Comparison of ENCODE assay signal across 1 cellular context in the genomic region with DNA sequence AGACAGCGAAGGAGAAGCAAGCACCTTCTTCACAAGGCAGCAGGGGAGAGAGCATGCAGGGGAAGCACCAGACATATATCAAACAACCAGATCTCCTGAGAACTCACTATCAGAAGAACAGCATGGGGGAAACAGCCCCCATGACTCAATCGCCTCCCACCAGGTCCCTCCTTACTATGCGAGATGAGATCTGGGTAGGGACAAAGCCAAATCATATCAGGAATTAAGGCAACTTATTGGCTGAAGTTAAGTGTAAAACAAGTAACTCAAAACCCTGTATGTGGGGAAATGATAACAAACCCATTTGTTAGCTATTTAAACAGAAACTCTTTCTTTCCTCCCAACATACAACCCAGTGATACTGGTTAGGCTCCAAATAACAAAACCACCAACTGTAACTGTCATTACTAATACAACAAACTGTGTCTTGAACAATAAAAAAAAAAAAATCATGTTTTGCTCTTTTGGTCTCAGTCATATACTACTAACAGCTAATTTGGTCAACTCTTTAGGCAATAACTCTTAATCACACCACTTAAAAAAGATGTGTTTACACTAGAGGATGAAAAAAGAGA.
TF ChIP-seq lines count a peak whose summit lies in the region.

No MANE protein-coding gene starts in this region.

TF ChIP-seq in K562, 482 proteins besides CTCF, POLR2A, EP300 and RAD21 (continued from another document and continues in another):
- TF ChIP-seq JUND (IDR thresholded peaks at IDR 0.05; ENCODE audit: borderline replicate concordance, low read depth, low read length) (peak; percentile 81), JUND (tag; IDR thresholded peaks at IDR 0.05; ENCODE audit: borderline replicate concordance, low read depth, low read length) (peak; percentile 68; the same call in 1 of the 3 replicates), TGIF2 (CRISPR knock-in tag; IDR thresholded peaks at IDR 0.05) (no peak), CBX1 (IDR thresholded peaks at IDR 0.05; ENCODE audit: low read depth) (peak; percentile 63; the same call in 1 of the 2 replicates), TRIM24 (IDR thresholded peaks at IDR 0.05) (peak; percentile 66 to 82), BRCA1 (IDR thresholded peaks at IDR 0.05) (no peak), BRCA1 (CRISPR knock-in tag; IDR thresholded peaks at IDR 0.05) (no peak), MAFG (tag; conservative IDR thresholded peaks at IDR 0.05) (no peak), HDAC8 (tag; IDR thresholded peaks at IDR 0.05) (no peak), NCOA1 (IDR thresholded peaks at IDR 0.05; ENCODE audit: low read depth) (peak; percentile 60; the same call in 1 of the 2 replicates), ZNF140 (CRISPR knock-in tag; IDR thresholded peaks at IDR 0.05) (no peak), KLF1 (tag; IDR thresholded peaks at IDR 0.05) (no peak), SAP30 (IDR thresholded peaks at IDR 0.05; ENCODE audit: borderline replicate concordance, insufficient read depth, low read depth, low read length, poor library complexity, severe bottlenecking) (no peak), ZNF133 (CRISPR knock-in tag; IDR thresholded peaks at IDR 0.05) (no peak), POLR2AphosphoS5 (IDR thresholded peaks at IDR 0.05; ENCODE audit: control insufficient read depth, insufficient read depth, low read depth, low read length) (peak; percentile 81; the same call in 1 of the 2 replicates), CC2D1A (IDR thresholded peaks at IDR 0.05) (peak; percentile 66; the same call in 1 of the 2 replicates), GATAD2A (IDR thresholded peaks at IDR 0.05) (0 out of 2 replicates have a peak, but pooled peaks have one; percentile 79), NFRKB (IDR thresholded peaks at IDR 0.05; ENCODE audit: low read depth) (no peak), BRD9 (IDR thresholded peaks at IDR 0.05; ENCODE audit: low read depth, partially characterized antibody) (peak; percentile 45), RNF2 (IDR thresholded peaks at IDR 0.05) (0 out of 2 replicates have a peak, but pooled peaks have one; percentile 49), PRPF4 (IDR thresholded peaks at IDR 0.05; ENCODE audit: insufficient read depth, low read depth, low read length, poor library complexity, severe bottlenecking) (no peak), ZBTB2 (IDR thresholded peaks at IDR 0.05) (peak; percentile 79; the same call in 1 of the 2 replicates), HDAC6 (IDR thresholded peaks at IDR 0.05; ENCODE audit: low read depth, low read length) (no peak), DIDO1 (tag; IDR thresholded peaks at IDR 0.05; ENCODE audit: low read depth) (no peak), PHF21A (IDR thresholded peaks at IDR 0.05; ENCODE audit: borderline replicate concordance, low read depth) (no peak), ZNF507 (tag; conservative IDR thresholded peaks at IDR 0.05) (no peak), NCOR1 (IDR thresholded peaks at IDR 0.05) (peak; percentile 86), HIVEP1 (CRISPR knock-in tag; IDR thresholded peaks at IDR 0.05) (no peak), CEBPB (tag; IDR thresholded peaks at IDR 0.05) (no peak), KLF16 (IDR thresholded peaks at IDR 0.05) (peak; percentile 79; the same call in 1 of the 2 replicates), MAZ (CRISPR knock-in tag; conservative IDR thresholded peaks at IDR 0.05 in 1 of 2, IDR thresholded peaks at IDR 0.05 in 1 of 2) (peak; percentile 18 to 39; a peak in 1 of 4 replicates), SREBF2 (CRISPR knock-in tag; IDR thresholded peaks at IDR 0.05) (no peak), KDM1A (IDR thresholded peaks at IDR 0.05) (peak; percentile 64; a peak in 3 of 4 replicates), ZNF124 (CRISPR knock-in tag; IDR thresholded peaks at IDR 0.05) (no peak), ELF1 (tag; IDR thresholded peaks at IDR 0.05) (no peak), ZNF175 (CRISPR knock-in tag; IDR thresholded peaks at IDR 0.05; ENCODE audit: low read depth) (no peak)
- TF ChIP-seq, protein P1, sequence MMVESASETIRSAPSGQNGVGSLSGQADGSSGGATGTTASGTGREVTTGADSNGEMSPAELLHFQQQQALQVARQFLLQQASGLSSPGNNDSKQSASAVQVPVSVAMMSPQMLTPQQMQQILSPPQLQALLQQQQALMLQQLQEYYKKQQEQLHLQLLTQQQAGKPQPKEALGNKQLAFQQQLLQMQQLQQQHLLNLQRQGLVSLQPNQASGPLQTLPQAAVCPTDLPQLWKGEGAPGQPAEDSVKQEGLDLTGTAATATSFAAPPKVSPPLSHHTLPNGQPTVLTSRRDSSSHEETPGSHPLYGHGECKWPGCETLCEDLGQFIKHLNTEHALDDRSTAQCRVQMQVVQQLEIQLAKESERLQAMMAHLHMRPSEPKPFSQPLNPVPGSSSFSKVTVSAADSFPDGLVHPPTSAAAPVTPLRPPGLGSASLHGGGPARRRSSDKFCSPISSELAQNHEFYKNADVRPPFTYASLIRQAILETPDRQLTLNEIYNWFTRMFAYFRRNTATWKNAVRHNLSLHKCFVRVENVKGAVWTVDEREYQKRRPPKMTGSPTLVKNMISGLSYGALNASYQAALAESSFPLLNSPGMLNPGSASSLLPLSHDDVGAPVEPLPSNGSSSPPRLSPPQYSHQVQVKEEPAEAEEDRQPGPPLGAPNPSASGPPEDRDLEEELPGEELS (CRISPR knock-in tag; IDR thresholded peaks at IDR 0.05; ENCODE audit: borderline replicate concordance), result no peak
- TF ChIP-seq, protein P2, sequence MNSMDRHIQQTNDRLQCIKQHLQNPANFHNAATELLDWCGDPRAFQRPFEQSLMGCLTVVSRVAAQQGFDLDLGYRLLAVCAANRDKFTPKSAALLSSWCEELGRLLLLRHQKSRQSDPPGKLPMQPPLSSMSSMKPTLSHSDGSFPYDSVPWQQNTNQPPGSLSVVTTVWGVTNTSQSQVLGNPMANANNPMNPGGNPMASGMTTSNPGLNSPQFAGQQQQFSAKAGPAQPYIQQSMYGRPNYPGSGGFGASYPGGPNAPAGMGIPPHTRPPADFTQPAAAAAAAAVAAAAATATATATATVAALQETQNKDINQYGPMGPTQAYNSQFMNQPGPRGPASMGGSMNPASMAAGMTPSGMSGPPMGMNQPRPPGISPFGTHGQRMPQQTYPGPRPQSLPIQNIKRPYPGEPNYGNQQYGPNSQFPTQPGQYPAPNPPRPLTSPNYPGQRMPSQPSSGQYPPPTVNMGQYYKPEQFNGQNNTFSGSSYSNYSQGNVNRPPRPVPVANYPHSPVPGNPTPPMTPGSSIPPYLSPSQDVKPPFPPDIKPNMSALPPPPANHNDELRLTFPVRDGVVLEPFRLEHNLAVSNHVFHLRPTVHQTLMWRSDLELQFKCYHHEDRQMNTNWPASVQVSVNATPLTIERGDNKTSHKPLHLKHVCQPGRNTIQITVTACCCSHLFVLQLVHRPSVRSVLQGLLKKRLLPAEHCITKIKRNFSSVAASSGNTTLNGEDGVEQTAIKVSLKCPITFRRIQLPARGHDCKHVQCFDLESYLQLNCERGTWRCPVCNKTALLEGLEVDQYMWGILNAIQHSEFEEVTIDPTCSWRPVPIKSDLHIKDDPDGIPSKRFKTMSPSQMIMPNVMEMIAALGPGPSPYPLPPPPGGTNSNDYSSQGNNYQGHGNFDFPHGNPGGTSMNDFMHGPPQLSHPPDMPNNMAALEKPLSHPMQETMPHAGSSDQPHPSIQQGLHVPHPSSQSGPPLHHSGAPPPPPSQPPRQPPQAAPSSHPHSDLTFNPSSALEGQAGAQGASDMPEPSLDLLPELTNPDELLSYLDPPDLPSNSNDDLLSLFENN (IDR thresholded peaks at IDR 0.05; ENCODE audit: low read depth in 2 of 2, low read length in 2 of 2), result peak in 1 of 2 experiments; percentile 69; a peak in 1 of 4 replicates
- TF ChIP-seq, protein P3, sequence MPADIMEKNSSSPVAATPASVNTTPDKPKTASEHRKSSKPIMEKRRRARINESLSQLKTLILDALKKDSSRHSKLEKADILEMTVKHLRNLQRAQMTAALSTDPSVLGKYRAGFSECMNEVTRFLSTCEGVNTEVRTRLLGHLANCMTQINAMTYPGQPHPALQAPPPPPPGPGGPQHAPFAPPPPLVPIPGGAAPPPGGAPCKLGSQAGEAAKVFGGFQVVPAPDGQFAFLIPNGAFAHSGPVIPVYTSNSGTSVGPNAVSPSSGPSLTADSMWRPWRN (IDR thresholded peaks at IDR 0.05; ENCODE audit: low read depth), result no peak; the same call in 1 of the 2 replicates
- TF ChIP-seq, protein P4, sequence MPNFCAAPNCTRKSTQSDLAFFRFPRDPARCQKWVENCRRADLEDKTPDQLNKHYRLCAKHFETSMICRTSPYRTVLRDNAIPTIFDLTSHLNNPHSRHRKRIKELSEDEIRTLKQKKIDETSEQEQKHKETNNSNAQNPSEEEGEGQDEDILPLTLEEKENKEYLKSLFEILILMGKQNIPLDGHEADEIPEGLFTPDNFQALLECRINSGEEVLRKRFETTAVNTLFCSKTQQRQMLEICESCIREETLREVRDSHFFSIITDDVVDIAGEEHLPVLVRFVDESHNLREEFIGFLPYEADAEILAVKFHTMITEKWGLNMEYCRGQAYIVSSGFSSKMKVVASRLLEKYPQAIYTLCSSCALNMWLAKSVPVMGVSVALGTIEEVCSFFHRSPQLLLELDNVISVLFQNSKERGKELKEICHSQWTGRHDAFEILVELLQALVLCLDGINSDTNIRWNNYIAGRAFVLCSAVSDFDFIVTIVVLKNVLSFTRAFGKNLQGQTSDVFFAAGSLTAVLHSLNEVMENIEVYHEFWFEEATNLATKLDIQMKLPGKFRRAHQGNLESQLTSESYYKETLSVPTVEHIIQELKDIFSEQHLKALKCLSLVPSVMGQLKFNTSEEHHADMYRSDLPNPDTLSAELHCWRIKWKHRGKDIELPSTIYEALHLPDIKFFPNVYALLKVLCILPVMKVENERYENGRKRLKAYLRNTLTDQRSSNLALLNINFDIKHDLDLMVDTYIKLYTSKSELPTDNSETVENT (CRISPR knock-in tag; IDR thresholded peaks at IDR 0.05), result no peak
- TF ChIP-seq, protein P5, sequence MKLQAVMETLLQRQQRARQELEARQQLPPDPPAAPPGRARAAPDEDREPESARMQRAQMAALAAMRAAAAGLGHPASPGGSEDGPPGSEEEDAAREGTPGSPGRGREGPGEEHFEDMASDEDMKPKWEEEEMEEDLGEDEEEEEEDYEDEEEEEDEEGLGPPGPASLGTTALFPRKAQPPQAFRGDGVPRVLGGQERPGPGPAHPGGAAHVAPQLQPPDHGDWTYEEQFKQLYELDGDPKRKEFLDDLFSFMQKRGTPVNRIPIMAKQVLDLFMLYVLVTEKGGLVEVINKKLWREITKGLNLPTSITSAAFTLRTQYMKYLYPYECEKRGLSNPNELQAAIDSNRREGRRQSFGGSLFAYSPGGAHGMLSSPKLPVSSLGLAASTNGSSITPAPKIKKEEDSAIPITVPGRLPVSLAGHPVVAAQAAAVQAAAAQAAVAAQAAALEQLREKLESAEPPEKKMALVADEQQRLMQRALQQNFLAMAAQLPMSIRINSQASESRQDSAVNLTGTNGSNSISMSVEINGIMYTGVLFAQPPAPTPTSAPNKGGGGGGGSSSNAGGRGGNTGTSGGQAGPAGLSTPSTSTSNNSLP (IDR thresholded peaks at IDR 0.05; ENCODE audit: borderline replicate concordance, low read depth, low read length), result peak; percentile 92
- TF ChIP-seq, protein P6, sequence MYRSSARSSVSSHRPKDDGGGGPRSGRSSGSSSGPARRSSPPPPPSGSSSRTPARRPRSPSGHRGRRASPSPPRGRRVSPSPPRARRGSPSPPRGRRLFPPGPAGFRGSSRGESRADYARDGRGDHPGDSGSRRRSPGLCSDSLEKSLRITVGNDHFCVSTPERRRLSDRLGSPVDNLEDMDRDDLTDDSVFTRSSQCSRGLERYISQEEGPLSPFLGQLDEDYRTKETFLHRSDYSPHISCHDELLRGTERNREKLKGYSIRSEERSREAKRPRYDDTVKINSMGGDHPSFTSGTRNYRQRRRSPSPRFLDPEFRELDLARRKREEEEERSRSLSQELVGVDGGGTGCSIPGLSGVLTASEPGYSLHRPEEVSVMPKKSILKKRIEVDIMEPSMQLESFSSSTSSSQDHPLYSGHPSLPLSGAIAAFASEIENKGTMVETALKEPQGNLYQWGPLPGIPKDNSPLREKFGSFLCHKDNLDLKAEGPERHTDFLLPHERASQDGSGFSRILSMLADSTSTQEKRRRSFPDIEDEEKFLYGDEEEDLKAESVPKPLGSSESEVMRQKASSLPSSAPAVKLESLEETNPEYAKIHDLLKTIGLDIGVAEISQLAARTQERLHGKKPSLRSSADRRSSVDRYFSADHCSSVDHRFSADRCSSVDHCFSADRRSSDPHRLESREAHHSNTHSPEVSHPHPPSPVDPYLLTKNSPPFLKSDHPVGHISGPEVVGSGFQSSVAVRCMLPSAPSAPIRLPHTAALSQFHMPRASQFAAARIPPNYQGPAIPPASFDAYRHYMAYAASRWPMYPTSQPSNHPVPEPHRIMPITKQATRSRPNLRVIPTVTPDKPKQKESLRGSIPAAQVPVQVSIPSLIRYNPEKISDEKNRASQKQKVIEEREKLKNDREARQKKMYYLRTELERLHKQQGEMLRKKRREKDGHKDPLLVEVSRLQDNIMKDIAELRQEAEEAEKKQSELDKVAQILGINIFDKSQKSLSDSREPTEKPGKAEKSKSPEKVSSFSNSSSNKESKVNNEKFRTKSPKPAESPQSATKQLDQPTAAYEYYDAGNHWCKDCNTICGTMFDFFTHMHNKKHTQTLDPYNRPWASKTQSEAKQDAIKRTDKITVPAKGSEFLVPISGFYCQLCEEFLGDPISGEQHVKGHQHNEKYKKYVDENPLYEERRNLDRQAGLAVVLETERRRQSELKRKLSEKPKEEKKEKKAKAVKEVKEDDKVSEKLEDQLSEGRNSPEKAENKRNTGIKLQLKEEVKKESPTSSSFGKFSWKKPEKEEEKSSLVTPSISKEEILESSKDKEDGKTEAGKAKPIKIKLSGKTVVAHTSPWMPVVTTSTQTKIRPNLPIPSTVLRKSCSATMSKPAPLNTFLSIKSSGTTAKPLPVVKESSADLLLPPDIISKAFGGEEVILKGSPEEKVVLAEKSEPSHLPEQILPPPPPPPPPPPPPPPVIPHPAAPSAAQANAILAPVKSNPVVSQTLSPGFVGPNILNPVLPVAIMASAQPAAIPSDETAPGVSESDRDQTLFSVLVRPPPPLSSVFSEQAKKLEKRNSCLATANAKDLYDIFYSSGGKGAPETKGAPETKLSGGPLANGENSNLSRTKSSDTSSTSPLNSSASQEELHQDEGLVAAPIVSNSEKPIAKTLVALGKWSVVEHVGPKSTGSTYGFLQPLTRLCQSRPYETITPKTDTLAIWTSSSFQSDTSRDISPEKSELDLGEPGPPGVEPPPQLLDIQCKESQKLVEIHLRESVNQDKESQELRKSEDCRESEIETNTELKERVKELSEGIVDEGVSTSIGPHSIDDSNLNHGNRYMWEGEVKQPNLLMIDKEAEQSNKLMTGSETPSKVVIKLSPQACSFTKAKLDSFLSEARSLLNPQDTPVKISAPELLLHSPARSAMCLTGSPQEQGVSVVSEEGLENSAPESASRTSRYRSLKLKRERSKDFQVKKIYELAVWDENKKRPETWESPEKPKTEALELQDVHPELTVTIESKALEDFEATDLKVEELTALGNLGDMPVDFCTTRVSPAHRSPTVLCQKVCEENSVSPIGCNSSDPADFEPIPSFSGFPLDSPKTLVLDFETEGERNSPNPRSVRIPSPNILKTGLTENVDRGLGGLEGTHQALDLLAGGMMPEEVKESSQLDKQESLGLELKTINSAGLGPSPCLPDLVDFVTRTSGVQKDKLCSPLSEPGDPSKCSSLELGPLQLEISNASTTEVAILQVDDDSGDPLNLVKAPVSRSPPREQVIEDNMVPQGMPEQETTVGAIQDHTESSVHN (IDR thresholded peaks at IDR 0.05; ENCODE audit: borderline replicate concordance in 1 of 2, low read depth in 1 of 2), result no peak
